Comparison of ENCODE assay signal across 18 cellular contexts in the genomic region with DNA sequence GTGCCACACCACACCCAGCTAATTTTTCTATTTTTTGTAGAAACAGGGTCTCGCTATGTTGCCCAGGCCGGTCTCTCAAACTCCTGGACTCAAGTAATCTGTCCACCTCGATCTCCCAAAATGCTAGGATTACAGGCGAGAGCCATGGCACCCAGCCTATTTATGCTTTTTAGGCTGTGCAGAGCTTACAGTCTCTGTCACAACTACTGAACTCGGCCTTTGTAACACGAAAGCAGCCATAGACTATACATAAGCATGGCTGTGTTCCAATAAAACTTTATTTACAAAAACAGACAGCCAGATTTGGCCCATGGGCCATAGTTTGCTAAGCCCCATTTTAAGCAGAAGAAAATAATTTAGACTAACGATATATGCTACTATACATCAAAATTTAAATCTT. TPM values are rescaled to one million over a fixed set of nuclear protein-coding genes. Genes with fewer than 3 reads are reported as not detected.
DNase-seq lines count a peak whose midpoint lies in the region; ATAC-seq, FAIRE-seq and TF ChIP-seq lines count a peak whose summit lies in the region.
"Had no signal": no experiment of that assay in that cellular context is flagged by ENCODE, and none has a peak within 500 bp of the region (broad histone marks: within the 10 kb centered on the region; RNA-seq: fewer than 3 reads in every experiment).

No MANE protein-coding gene starts in this region.

- H3K27ac Mint-ChIP-seq in astrocyte (ENCODE audit: unreplicated experiment): no peak overlapping the region
- H3K27ac Mint-ChIP-seq in osteocyte (ENCODE audit: unreplicated experiment): peak overlapping the region; percentile 76
- H3K27ac Mint-ChIP-seq in endothelial cell (ENCODE audit: unreplicated experiment): no peak overlapping the region
- H3K27ac Mint-ChIP-seq: activated naive CD4-positive, alpha-beta T cell treated with anti-CD3 and anti-CD28 coated beads for 36 hours; CD4-positive, CD25-positive, alpha-beta regulatory T cell had no signal

- H3K36me3 ChIP-seq in astrocyte (ENCODE audit: insufficient read depth, low read length) (peaks cover 7% of the 10 kb centered on the region), upper lobe of left lung (peaks cover 0 to 44% (median 3%) of the 10 kb centered on the region in 4 donors)

- no peak overlapping the region for H3K4me3 Mint-ChIP-seq in astrocyte (ENCODE audit: unreplicated experiment)
- H3K4me3 Mint-ChIP-seq in osteocyte (ENCODE audit: unreplicated experiment): no peak overlapping the region
- H3K4me3 Mint-ChIP-seq in endothelial cell (ENCODE audit: unreplicated experiment): no peak overlapping the region
- H3K4me3 Mint-ChIP-seq: activated naive CD4-positive, alpha-beta T cell treated with anti-CD3 and anti-CD28 coated beads for 36 hours; CD4-positive, CD25-positive, alpha-beta regulatory T cell had no signal

- H3K27me3 ChIP-seq in astrocyte (ENCODE audit: insufficient read depth, low read length): no peaks in the 10 kb centered on the region
- no peaks in the 10 kb centered on the region for H3K27me3 ChIP-seq in upper lobe of left lung

- 84 to 88% methylated on average over 7 of the region's 7 CpGs for WGBS in upper lobe of left lung, 2 donors

- no peak overlapping the region for H2AFZ ChIP-seq in astrocyte (ENCODE audit: low read depth, low read length)

- no peak overlapping the region for H3K4me2 ChIP-seq in astrocyte (ENCODE audit: low read length)

- no peak for TF ChIP-seq CTCF in astrocyte (IDR thresholded peaks at IDR 0.05; ENCODE audit: insufficient read depth, low read depth, low read length)
- TF ChIP-seq CTCF in osteocyte (IDR thresholded peaks at IDR 0.05): no peak
- TF ChIP-seq CTCF in upper lobe of left lung (IDR thresholded peaks at IDR 0.05): no peak
- no peak for TF ChIP-seq CTCF in GM10248 (IDR thresholded peaks at IDR 0.05; ENCODE audit: control extremely low read depth, extremely low read depth, low read depth, missing control alignments)
- TF ChIP-seq CTCF in endothelial cell (IDR thresholded peaks at IDR 0.05; ENCODE audit: unreplicated experiment): no peak

- FAIRE-seq in astrocyte (lab: Jason Lieb, UNC): no peak

- H3K4me1 ChIP-seq in astrocyte (ENCODE audit: insufficient read depth, low read length): peaks cover 2% of the 10 kb centered on the region
- H3K4me1 ChIP-seq in upper lobe of left lung: no peaks in the 10 kb centered on the region

- H3K9me3 Mint-ChIP-seq in astrocyte (ENCODE audit: unreplicated experiment) (no peaks in the 10 kb centered on the region), osteocyte (ENCODE audit: unreplicated experiment) (no peaks in the 10 kb centered on the region), endothelial cell (ENCODE audit: unreplicated experiment) (no peaks in the 10 kb centered on the region)
- H3K9me3 Mint-ChIP-seq: activated naive CD4-positive, alpha-beta T cell treated with anti-CD3 and anti-CD28 coated beads for 36 hours had no signal

- no peaks in the 10 kb centered on the region for H3K79me2 ChIP-seq in astrocyte (ENCODE audit: insufficient read depth, low read length)

- POLR2A ChIA-PET in GM10248 (lab: Yijun Ruan, JAX): no interaction called here

- H3K9ac ChIP-seq in astrocyte (ENCODE audit: low read length): no peak overlapping the region

- no peak for ATAC-seq in upper lobe of left lung (ENCODE audit: low FRiP score in 2 of 2)

- H3K4me3 ChIP-seq in astrocyte (ENCODE audit: insufficient read depth, low read depth, low read length) (no peak overlapping the region), upper lobe of left lung (no peak overlapping the region)
- H3K4me3 ChIP-seq: thoracic aorta had no signal

- H3K36me3 Mint-ChIP-seq in astrocyte (ENCODE audit: low read depth, unreplicated experiment) (peaks cover 14% of the 10 kb centered on the region), osteocyte (ENCODE audit: unreplicated experiment) (peaks cover 48% of the 10 kb centered on the region), endothelial cell (ENCODE audit: low read depth, unreplicated experiment) (peaks cover 25% of the 10 kb centered on the region)

- H4K20me1 ChIP-seq in astrocyte (ENCODE audit: insufficient read depth, low read length): no peaks in the 10 kb centered on the region

- H3K4me1 Mint-ChIP-seq in astrocyte (ENCODE audit: low read depth, unreplicated experiment) (no peaks in the 10 kb centered on the region), osteocyte (ENCODE audit: unreplicated experiment) (peaks cover 33% of the 10 kb centered on the region), endothelial cell (ENCODE audit: unreplicated experiment) (peaks cover 7% of the 10 kb centered on the region)
- H3K4me1 Mint-ChIP-seq: CD4-positive, CD25-positive, alpha-beta regulatory T cell had no signal

- H3K27ac ChIP-seq in astrocyte (ENCODE audit: low read depth, low read length) (peak overlapping the region; percentile 19), upper lobe of left lung (peak overlapping the region; percentile 53 to 69 (median 64))
- H3K27ac ChIP-seq: thoracic aorta, VCaP had no signal

- no peak for TF ChIP-seq POLR2A in upper lobe of left lung (IDR thresholded peaks at IDR 0.05)

- DNase-seq in astrocyte (ENCODE audit: low read depth) (no peak), fibroblast of the conjunctiva (ENCODE audit: low read depth) (peak; percentile 42), osteocyte (ENCODE audit: extremely low spot score, unreplicated experiment) (no peak), upper lobe of left lung (no peak), GM10248 (ENCODE audit: extremely low spot score) (no peak), mesenteric fat pad (ENCODE audit: low spot score) (no peak), endothelial cell (ENCODE audit: low spot score) (no peak), DMS53 (lab: John Stamatoyannopoulos, UW) (no peak)
- DNase-seq: activated CD8-positive, alpha-beta memory T cell treated with anti-CD3 and anti-CD28 coated beads for 24 hours; activated naive CD4-positive, alpha-beta T cell treated with anti-CD3 and anti-CD28 coated beads for 36 hours; caudate nucleus; CD4-positive, CD25-positive, alpha-beta regulatory T cell; DND-41; NCI-H1417; NCI-H2227 treated with DMSO at 0.1 percent for 48 hours; SW 1271 had no signal

- TF ChIP-seq EP300 in upper lobe of left lung (IDR thresholded peaks at IDR 0.05): no peak

- H3K27me3 Mint-ChIP-seq in astrocyte (ENCODE audit: low read depth, unreplicated experiment): no peaks in the 10 kb centered on the region
- H3K27me3 Mint-ChIP-seq in osteocyte (ENCODE audit: unreplicated experiment): no peaks in the 10 kb centered on the region
- peaks cover 1% of the 10 kb centered on the region for H3K27me3 Mint-ChIP-seq in endothelial cell (ENCODE audit: unreplicated experiment)

- CTCF ChIA-PET in GM10248 (lab: Yijun Ruan, JAX): interaction anchor here (1.3 to 1.7 kb wide), 2 partner anchors 9 to 39 kb away, joined by 6 to 7 read pairs; no protein-coding TSS in a partner anchor

- H3K9me3 ChIP-seq in astrocyte (ENCODE audit: insufficient read depth, low read depth, low read length) (no peaks in the 10 kb centered on the region), upper lobe of left lung (no peaks in the 10 kb centered on the region)
- H3K9me3 ChIP-seq: thoracic aorta had no signal

RNA-seq across cellular contexts. Expression of gene NID1, which starts 54.4 kb away (rescaled TPM):
- 73.0 and 76.8 TPM in 2 replicates for total RNA-seq in astrocyte
- total RNA-seq in osteocyte: 142 and 149 TPM in 2 replicates
- total RNA-seq in upper lobe of left lung: 10 to 100 TPM; 26.8 to 81.1 (median 46.1) TPM
- total RNA-seq in mesenteric fat pad: 238 TPM
- 186 TPM for total RNA-seq in endothelial cell (ENCODE audit: unreplicated experiment)
